Comparison of ENCODE assay signal across 8 cellular contexts in the genomic region with DNA sequence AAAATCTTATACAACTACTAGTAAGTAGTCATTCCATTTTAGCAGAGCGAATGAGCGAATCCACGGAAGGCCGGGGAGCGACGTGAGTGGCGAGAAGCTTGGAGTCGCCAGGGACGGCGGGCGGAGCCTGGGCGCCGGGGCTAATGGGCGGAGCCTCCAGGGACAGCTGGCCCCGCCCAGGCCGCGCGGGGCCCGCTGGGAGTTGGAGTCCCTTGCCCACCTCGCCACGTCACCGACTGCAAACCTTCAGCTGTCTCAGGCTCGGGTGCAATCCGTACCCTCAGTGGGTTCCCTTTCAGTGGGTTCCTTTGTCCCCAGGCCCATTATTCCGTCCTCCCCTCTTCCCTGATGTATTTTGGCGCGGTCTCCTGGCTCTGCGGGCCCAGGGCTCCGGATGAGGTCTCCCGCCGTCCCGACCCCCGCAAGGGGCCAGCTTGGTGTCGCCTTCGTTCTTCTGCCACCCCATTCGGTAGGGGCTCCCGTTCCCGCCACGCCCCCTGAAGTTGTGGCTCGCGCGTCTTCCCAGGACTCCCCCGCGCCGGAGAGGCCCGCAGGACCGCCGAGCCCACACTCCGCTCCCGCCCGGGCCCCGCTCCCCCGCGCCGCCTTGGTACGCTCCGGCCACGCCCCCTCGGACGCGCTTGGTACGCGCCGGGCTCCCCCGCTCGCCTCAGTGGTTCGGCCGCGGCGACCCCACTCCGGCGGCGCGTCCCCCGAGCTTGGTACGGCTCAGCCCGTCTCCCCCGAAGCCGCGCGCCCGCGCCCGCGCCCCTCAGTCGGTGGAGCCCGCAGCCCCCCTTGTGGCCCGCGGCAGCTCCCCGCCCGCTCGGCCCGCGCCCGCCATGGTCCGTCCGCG.
A peak's percentile ranks its signal among the peaks of the same experiment; 100 is the strongest.
DNase-seq lines count a peak whose midpoint lies in the region; ATAC-seq and TF ChIP-seq lines count a peak whose summit lies in the region.

Gene PTOV1 (plus strand): TSS at position 673 of the 856 bp plus-strand sequence.

- in situ Hi-C loops in GM18951 (cut with MboI; ENCODE audit: low sequenced_read_pairs, unreplicated experiment): no loop called here

- TF ChIP-seq POLR2A in GM18951 (IDR thresholded peaks at IDR 0.05; ENCODE audit: extremely low read depth, insufficient read depth, insufficient read length): peak; percentile 64

- no peak for TF ChIP-seq CTCF in AG04449 (IDR thresholded peaks at IDR 0.05; ENCODE audit: insufficient read depth, low read length, missing control alignments)

- H3K27ac ChIP-seq in caudate nucleus (ENCODE audit: low read depth, low read length): peak within 1 kb of the TSS; percentile 100

- POLR2A ChIA-PET in AG04449 (lab: Yijun Ruan, JAX): interaction anchor here (0.7 to 1.6 kb wide), 10 partner anchors 11 to 155 kb away, joined by 3 to 10 read pairs (median 4); partner anchors contain the start of genes AKT1S1, MED25 and TBC1D17

- CTCF ChIA-PET in AG04449 (lab: Yijun Ruan, JAX): interaction anchor here (0.9 to 1.2 kb wide), 3 partner anchors 11 to 178 kb away, joined by 4 to 5 read pairs (median 4); no protein-coding TSS in a partner anchor

- H3K4me3 ChIP-seq in AG04449 (ENCODE audit: low read depth, low read length): peak within 1 kb of the TSS; percentile 85

- DNase-seq in AG04449 (ENCODE audit: low read depth, low spot score) (no peak), NCI-H345 (lab: John Stamatoyannopoulos, UW) (peak; percentile 86), caudate nucleus (lab: John Stamatoyannopoulos, UW) (peak; percentile 62 to 96 (median 89)), islet precursor cell (peak; percentile 91)
- peak; percentile 72 to 76 (median 75) for DNase-seq in activated CD4-positive, CD25-positive, alpha-beta regulatory T cell (lab: John Stamatoyannopoulos, UW)
- DNase-seq in stimulated activated CD4-positive, alpha-beta T cell treated with anti-CD3 and anti-CD28 coated beads, Interleukin-12 subunit alpha, Interleukin-12 subunit beta, amount 100 ng/mL, for 4 hours: peak; percentile 86

- ATAC-seq in HG03196 (IDR thresholded peaks at IDR 0.05; ENCODE audit: unreplicated experiment): peak; percentile 69
